Comparison of ENCODE assay signal across 8 cellular contexts in the genomic region with DNA sequence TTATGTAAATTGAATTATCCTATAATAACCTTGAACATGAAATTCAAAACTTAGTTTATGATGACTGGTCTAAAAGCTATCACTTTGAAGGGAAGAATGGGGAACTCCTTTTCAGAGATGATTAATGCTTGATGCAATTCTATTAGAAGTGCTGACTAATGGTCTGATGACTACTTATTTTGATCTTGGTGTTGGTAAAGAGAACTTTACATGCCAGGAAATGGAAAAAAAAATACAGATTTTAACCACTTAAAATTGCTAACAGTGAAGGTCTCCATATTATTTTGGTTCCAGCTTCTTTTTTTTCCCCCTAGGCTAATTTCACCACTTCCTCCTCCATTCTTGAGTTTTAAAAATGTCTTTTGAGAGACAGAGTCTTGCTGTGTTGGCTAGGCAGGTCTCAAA. TPM values are rescaled to one million over a fixed set of nuclear protein-coding genes. Genes with fewer than 3 reads are reported as not detected.
A peak's percentile ranks its signal among the peaks of the same experiment; 100 is the strongest.
DNase-seq lines count a peak whose midpoint lies in the region; ATAC-seq and TF ChIP-seq lines count a peak whose summit lies in the region.

No MANE protein-coding gene starts in this region.

- no peaks in the 10 kb centered on the region for H3K36me3 Mint-ChIP-seq in activated naive CD8-positive, alpha-beta T cell

- peak overlapping the region; percentile 57 for H3K4me3 Mint-ChIP-seq in activated naive CD8-positive, alpha-beta T cell

- H3K27ac Mint-ChIP-seq in activated naive CD8-positive, alpha-beta T cell = peak overlapping the region; percentile 83

- H3K9me3 Mint-ChIP-seq in activated naive CD8-positive, alpha-beta T cell (ENCODE audit: low read depth) = no peaks in the 10 kb centered on the region

- TF ChIP-seq CTCF in AG09309 (IDR thresholded peaks at IDR 0.05; ENCODE audit: control insufficient read depth, insufficient read depth, low read depth, low read length, missing control alignments) = no peak

- peaks cover 68% of the 10 kb centered on the region for H3K4me1 Mint-ChIP-seq in activated naive CD8-positive, alpha-beta T cell (ENCODE audit: low read depth)

- H3K27me3 Mint-ChIP-seq in activated naive CD8-positive, alpha-beta T cell = no peaks in the 10 kb centered on the region

- ATAC-seq in HG03460 (IDR thresholded peaks at IDR 0.05; ENCODE audit: unreplicated experiment) = no peak

- DNase-seq in AG09309 (ENCODE audit: low read depth) (peak; percentile 45), HT1080 (ENCODE audit: low read depth) (peak; percentile 80), kidney tubule cell (ENCODE audit: low spot score) (peak; percentile 81), NCI-H446 (lab: John Stamatoyannopoulos, UW) (no peak), NCI-H187 (lab: John Stamatoyannopoulos, UW) (no peak)
- no peak for DNase-seq in stimulated activated CD4-positive, alpha-beta T cell treated with anti-CD3 and anti-CD28 coated beads, Interleukin-15, amount 100 ng/mL, for 24 hours

- H3K4me3 ChIP-seq in AG09309 (ENCODE audit: control insufficient read depth, low read depth, low read length) = no peak overlapping the region

RNA-seq across cellular contexts. Expression of a gene that starts 22.9 kb away (rescaled TPM):
- total RNA-seq in HT1080 (2014; rRNA removed; shearing (Covaris generic)) = 13.7 and 15.5 TPM in 2 replicates
- polyA plus RNA-seq in HT1080 (2015; cell fraction: cytosol; rRNA removed) = 8.8 and 10.4 TPM in 2 replicates
- 9.1 and 9.8 TPM in 2 replicates for polyA plus RNA-seq in HT1080 (2015; cell fraction: nucleus; rRNA removed)

Comparison
In these comparisons a context has a peak if more than half of its experiments do, and no peak if none do; other contexts are left out.
1. DNase-seq: peak in AG09309 (single experiment), HT1080 (single experiment) and kidney tubule cell (single experiment); none in NCI-H446 (0 of 2), NCI-H187 (0 of 2) and stimulated activated CD4-positive, alpha-beta T cell treated with anti-CD3 and anti-CD28 coated beads, Interleukin-15, amount 100 ng/mL, for 24 hours (single experiment).